Comparison of ENCODE assay signal across 17 cellular contexts in the genomic region with DNA sequence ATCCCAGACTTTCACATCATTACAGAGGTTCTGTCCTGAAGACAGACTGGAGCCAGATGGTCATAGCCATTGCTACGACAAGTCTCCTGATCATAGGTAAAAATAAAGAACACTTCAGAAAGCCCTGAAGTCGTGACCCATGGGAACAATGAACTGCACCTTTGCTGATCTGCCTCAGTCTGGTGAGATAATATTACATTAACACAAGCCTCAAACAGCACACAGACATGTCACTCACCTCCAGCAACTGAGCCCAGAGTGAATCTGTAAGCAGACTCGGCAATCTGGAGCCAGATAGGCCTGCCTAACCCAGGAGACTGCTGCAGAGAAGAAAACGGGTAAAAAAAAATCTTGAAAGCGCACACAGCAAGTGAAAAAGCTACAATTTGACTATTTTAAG.
DNase-seq lines count a peak whose midpoint lies in the region; ATAC-seq and TF ChIP-seq lines count a peak whose summit lies in the region.
"Had no signal": no experiment of that assay in that cellular context is flagged by ENCODE, and none has a peak within 500 bp of the region (broad histone marks: within the 10 kb centered on the region; RNA-seq: fewer than 3 reads in every experiment).

No MANE protein-coding gene starts in this region.

- H3K4me3 ChIP-seq in neural progenitor cell = no peak overlapping the region
- H3K4me3 ChIP-seq: transverse colon had no signal

- H3K4me2 ChIP-seq in neural progenitor cell = no peak overlapping the region

- H3K36me3 ChIP-seq in neural progenitor cell = no peaks in the 10 kb centered on the region
- H3K36me3 ChIP-seq: transverse colon had no signal

- no peak overlapping the region for H3K27ac ChIP-seq in neural progenitor cell
- H3K27ac ChIP-seq: transverse colon had no signal

- in situ Hi-C loops in G401 (cut with HindIII; ENCODE audit: low sequenced_read_pairs) = no loop called here

- ATAC-seq in HG03354 (IDR thresholded peaks at IDR 0.05; ENCODE audit: poor library complexity, severe bottlenecking, unreplicated experiment) = no peak
- ATAC-seq: activated naive CD4-positive, alpha-beta T cell treated with anti-CD3 and anti-CD28 coated beads, Interleukin-2, amount 50 U/mL, for 72 hours; HCT116; stimulated activated naive CD8-positive, alpha-beta T cell treated with anti-CD3 and anti-CD28 coated beads, Interleukin-15, Interleukin-2, amounts not matched to agents 100 U/mL and 50 U/mL, for 24 hours had no signal

- no peaks in the 10 kb centered on the region for H4K20me1 ChIP-seq in neural progenitor cell (ENCODE audit: low read depth)

- H2AFZ ChIP-seq in neural progenitor cell (replicated peaks) = peak overlapping the region; percentile 58

- DNase-seq in G401 (ENCODE audit: low spot score) (peak; percentile 19), NCI-H1436 treated with DMSO at 0.1 percent for 48 hours (lab: John Stamatoyannopoulos, UW) (peak; percentile 69), SK-N-DZ (ENCODE audit: low spot score) (peak; percentile 28), neural progenitor cell (ENCODE audit: low spot score) (peak; percentile 28), NAMALWA (ENCODE audit: low spot score) (no peak), OCI-M2 (lab: John Stamatoyannopoulos, UW; ENCODE audit: unreplicated experiment) (no peak)
- DNase-seq: CD4-positive, alpha-beta memory T cell; DMS79 treated with DMSO at 0.1 percent for 48 hours; NCI-H345; stimulated activated CD4-positive, alpha-beta T cell treated with anti-CD3 and anti-CD28 coated beads, Interleukin-4, amount 100 ng/mL, for 1 hour; stimulated activated naive CD8-positive, alpha-beta T cell treated with anti-CD3 and anti-CD28 coated beads, Interleukin-15, Interleukin-2, amounts not matched to agents 100 U/mL and 50 U/mL, for 24 hours; transverse colon had no signal

- no peaks in the 10 kb centered on the region for H3K9me3 ChIP-seq in neural progenitor cell (ENCODE audit: low read depth)
- H3K9me3 ChIP-seq: transverse colon had no signal

- no peak overlapping the region for H3K27ac Mint-ChIP-seq in neural progenitor cell
- H3K27ac Mint-ChIP-seq: activated naive CD4-positive, alpha-beta T cell treated with anti-CD3 and anti-CD28 coated beads, Interleukin-2, amount 50 U/mL, for 72 hours; activated T-helper 1 cell treated with anti-CD3 and anti-CD28 coated beads, Interleukin-12 subunit alpha, Interleukin-12 subunit beta, Interleukin-2, Interleukin-4 antibody, amounts not matched to agents 30 ng/mL and 10 ng/mL and 1 ng/mL, durations not matched to agents 14 hours and 24 hours and 36 hours had no signal

- H3K36me3 Mint-ChIP-seq in neural progenitor cell = peaks cover 2% of the 10 kb centered on the region

- no peaks in the 10 kb centered on the region for H3K27me3 ChIP-seq in neural progenitor cell
- H3K27me3 ChIP-seq: transverse colon had no signal

- H3K4me3 Mint-ChIP-seq in neural progenitor cell = no peak overlapping the region
- H3K4me3 Mint-ChIP-seq: activated T-helper 1 cell treated with anti-CD3 and anti-CD28 coated beads, Interleukin-12 subunit alpha, Interleukin-12 subunit beta, Interleukin-2, Interleukin-4 antibody, amounts not matched to agents 30 ng/mL and 10 ng/mL and 1 ng/mL, durations not matched to agents 14 hours and 24 hours and 36 hours; CD4-positive, alpha-beta memory T cell; neural crest cell had no signal

- H3K27me3 Mint-ChIP-seq in neural progenitor cell (ENCODE audit: insufficient read depth, low read depth) = peaks cover 3% of the 10 kb centered on the region
- H3K27me3 Mint-ChIP-seq: CD4-positive, alpha-beta memory T cell had no signal

- H3K4me1 Mint-ChIP-seq in neural progenitor cell = peaks cover 7% of the 10 kb centered on the region
- H3K4me1 Mint-ChIP-seq: CD4-positive, alpha-beta memory T cell; neural crest cell had no signal

- no peaks in the 10 kb centered on the region for H3K9me3 Mint-ChIP-seq in neural progenitor cell
- H3K9me3 Mint-ChIP-seq: activated naive CD4-positive, alpha-beta T cell treated with anti-CD3 and anti-CD28 coated beads, Interleukin-2, amount 50 U/mL, for 72 hours; activated T-helper 1 cell treated with anti-CD3 and anti-CD28 coated beads, Interleukin-12 subunit alpha, Interleukin-12 subunit beta, Interleukin-2, Interleukin-4 antibody, amounts not matched to agents 30 ng/mL and 10 ng/mL and 1 ng/mL, durations not matched to agents 14 hours and 24 hours and 36 hours; CD4-positive, alpha-beta memory T cell; neural crest cell had no signal

- H3K4me1 ChIP-seq in neural progenitor cell = peaks cover 8% of the 10 kb centered on the region
- H3K4me1 ChIP-seq: transverse colon had no signal

- H3F3A ChIP-seq in neural progenitor cell (ENCODE audit: low read depth) = peaks cover 15% of the 10 kb centered on the region

- TF ChIP-seq CTCF in neural progenitor cell (IDR thresholded peaks at IDR 0.05) = no peak

- H3K9ac ChIP-seq in neural progenitor cell = no peak overlapping the region

- H3K79me2 ChIP-seq in neural progenitor cell (ENCODE audit: low read depth) = no peaks in the 10 kb centered on the region

Comparison
In these comparisons a context has a peak if more than half of its experiments do, and no peak if none do; other contexts are left out.
1. DNase-seq: peak in G401 (single experiment), NCI-H1436 treated with DMSO at 0.1 percent for 48 hours (single experiment), SK-N-DZ (single experiment) and neural progenitor cell (single experiment); none in NAMALWA (single experiment) and OCI-M2 (single experiment).